ENCODE assay signal across 2 cellular contexts in the genomic region with DNA sequence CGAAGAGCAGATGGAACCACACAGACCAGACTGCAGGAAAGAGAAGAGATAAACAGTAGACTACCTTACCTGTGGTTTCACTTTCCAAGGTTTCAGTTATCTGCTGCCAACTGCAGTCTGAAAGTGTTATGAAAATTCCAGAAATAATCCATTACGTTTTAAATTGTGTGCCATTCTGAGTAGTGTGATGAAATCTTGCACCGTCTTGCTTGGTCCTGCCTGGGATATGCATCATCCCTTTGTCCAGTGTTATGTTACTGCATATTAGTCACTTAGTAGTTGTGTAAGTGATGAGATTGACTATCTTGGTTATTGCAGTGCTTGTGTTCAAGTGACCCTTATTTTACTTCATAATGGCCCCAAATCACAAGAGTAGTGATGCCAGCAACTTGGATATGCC.
A peak's percentile ranks its signal among the peaks of the same experiment; 100 is the strongest.
TF ChIP-seq lines count a peak whose summit lies in the region.

No MANE protein-coding gene starts in this region.

TF ChIP-seq in A549, 52 proteins besides CTCF, POLR2A, EP300 and RAD21:
- TF ChIP-seq BCL3 (IDR thresholded peaks at IDR 0.05) (no peak), FOSB (CRISPR knock-in tag; IDR thresholded peaks at IDR 0.05) (no peak), POLR2AphosphoS2 (conservative IDR thresholded peaks at IDR 0.05; ENCODE audit: low read length) (no peak), CBX2 (IDR thresholded peaks at IDR 0.05; ENCODE audit: borderline replicate concordance, low read depth) (no peak), KDM5A (IDR thresholded peaks at IDR 0.05) (no peak), RCOR1 (IDR thresholded peaks at IDR 0.05; ENCODE audit: low read depth, low read length) (no peak), NFE2L2 (conservative IDR thresholded peaks at IDR 0.05; ENCODE audit: low read length) (no peak), CHD4 (IDR thresholded peaks at IDR 0.05; ENCODE audit: borderline replicate concordance) (no peak)
- TF ChIP-seq, protein P1, sequence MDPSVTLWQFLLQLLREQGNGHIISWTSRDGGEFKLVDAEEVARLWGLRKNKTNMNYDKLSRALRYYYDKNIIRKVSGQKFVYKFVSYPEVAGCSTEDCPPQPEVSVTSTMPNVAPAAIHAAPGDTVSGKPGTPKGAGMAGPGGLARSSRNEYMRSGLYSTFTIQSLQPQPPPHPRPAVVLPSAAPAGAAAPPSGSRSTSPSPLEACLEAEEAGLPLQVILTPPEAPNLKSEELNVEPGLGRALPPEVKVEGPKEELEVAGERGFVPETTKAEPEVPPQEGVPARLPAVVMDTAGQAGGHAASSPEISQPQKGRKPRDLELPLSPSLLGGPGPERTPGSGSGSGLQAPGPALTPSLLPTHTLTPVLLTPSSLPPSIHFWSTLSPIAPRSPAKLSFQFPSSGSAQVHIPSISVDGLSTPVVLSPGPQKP (IDR thresholded peaks at IDR 0.05; ENCODE audit: low read depth, low read length), result no peak

TF ChIP-seq in HEK293, 187 proteins besides CTCF, POLR2A, EP300 and RAD21 (continued from another document):
- 0 out of 2 replicates have a peak, but pooled peaks have one; percentile 13 for TF ChIP-seq BCL6B (tag by site-specific recombination; IDR thresholded peaks at IDR 0.05)
- TF ChIP-seq, protein P2, sequence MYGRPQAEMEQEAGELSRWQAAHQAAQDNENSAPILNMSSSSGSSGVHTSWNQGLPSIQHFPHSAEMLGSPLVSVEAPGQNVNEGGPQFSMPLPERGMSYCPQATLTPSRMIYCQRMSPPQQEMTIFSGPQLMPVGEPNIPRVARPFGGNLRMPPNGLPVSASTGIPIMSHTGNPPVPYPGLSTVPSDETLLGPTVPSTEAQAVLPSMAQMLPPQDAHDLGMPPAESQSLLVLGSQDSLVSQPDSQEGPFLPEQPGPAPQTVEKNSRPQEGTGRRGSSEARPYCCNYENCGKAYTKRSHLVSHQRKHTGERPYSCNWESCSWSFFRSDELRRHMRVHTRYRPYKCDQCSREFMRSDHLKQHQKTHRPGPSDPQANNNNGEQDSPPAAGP (tag by site-specific recombination; IDR thresholded peaks at IDR 0.05), result no peak
- TF ChIP-seq HOXA7 (CRISPR knock-in tag; IDR thresholded peaks at IDR 0.05; ENCODE audit: borderline replicate concordance), result no peak
- no peak for TF ChIP-seq SP7 (tag by site-specific recombination; IDR thresholded peaks at IDR 0.05)
- TF ChIP-seq ZNF211 (tag by site-specific recombination; IDR thresholded peaks at IDR 0.05; ENCODE audit: low read depth), result no peak
- no peak for TF ChIP-seq TRIM28 (IDR thresholded peaks at IDR 0.05; ENCODE audit: borderline replicate concordance, low read length)
- no peak; the same call in 1 of the 2 replicates for TF ChIP-seq ZNF558 (tag by site-specific recombination; IDR thresholded peaks at IDR 0.05)
- TF ChIP-seq, protein P3, sequence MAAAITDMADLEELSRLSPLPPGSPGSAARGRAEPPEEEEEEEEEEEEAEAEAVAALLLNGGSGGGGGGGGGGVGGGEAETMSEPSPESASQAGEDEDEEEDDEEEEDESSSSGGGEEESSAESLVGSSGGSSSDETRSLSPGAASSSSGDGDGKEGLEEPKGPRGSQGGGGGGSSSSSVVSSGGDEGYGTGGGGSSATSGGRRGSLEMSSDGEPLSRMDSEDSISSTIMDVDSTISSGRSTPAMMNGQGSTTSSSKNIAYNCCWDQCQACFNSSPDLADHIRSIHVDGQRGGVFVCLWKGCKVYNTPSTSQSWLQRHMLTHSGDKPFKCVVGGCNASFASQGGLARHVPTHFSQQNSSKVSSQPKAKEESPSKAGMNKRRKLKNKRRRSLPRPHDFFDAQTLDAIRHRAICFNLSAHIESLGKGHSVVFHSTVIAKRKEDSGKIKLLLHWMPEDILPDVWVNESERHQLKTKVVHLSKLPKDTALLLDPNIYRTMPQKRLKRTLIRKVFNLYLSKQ (tag by site-specific recombination; IDR thresholded peaks at IDR 0.05; ENCODE audit: borderline replicate concordance), result no peak
- TF ChIP-seq, protein P4, sequence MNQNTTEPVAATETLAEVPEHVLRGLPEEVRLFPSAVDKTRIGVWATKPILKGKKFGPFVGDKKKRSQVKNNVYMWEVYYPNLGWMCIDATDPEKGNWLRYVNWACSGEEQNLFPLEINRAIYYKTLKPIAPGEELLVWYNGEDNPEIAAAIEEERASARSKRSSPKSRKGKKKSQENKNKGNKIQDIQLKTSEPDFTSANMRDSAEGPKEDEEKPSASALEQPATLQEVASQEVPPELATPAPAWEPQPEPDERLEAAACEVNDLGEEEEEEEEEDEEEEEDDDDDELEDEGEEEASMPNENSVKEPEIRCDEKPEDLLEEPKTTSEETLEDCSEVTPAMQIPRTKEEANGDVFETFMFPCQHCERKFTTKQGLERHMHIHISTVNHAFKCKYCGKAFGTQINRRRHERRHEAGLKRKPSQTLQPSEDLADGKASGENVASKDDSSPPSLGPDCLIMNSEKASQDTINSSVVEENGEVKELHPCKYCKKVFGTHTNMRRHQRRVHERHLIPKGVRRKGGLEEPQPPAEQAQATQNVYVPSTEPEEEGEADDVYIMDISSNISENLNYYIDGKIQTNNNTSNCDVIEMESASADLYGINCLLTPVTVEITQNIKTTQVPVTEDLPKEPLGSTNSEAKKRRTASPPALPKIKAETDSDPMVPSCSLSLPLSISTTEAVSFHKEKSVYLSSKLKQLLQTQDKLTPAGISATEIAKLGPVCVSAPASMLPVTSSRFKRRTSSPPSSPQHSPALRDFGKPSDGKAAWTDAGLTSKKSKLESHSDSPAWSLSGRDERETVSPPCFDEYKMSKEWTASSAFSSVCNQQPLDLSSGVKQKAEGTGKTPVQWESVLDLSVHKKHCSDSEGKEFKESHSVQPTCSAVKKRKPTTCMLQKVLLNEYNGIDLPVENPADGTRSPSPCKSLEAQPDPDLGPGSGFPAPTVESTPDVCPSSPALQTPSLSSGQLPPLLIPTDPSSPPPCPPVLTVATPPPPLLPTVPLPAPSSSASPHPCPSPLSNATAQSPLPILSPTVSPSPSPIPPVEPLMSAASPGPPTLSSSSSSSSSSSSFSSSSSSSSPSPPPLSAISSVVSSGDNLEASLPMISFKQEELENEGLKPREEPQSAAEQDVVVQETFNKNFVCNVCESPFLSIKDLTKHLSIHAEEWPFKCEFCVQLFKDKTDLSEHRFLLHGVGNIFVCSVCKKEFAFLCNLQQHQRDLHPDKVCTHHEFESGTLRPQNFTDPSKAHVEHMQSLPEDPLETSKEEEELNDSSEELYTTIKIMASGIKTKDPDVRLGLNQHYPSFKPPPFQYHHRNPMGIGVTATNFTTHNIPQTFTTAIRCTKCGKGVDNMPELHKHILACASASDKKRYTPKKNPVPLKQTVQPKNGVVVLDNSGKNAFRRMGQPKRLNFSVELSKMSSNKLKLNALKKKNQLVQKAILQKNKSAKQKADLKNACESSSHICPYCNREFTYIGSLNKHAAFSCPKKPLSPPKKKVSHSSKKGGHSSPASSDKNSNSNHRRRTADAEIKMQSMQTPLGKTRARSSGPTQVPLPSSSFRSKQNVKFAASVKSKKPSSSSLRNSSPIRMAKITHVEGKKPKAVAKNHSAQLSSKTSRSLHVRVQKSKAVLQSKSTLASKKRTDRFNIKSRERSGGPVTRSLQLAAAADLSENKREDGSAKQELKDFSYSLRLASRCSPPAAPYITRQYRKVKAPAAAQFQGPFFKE (tag by site-specific recombination; IDR thresholded peaks at IDR 0.05; ENCODE audit: borderline replicate concordance), result no peak
- peak; percentile 77 for TF ChIP-seq ZEB2 (tag by site-specific recombination; IDR thresholded peaks at IDR 0.05)
- TF ChIP-seq ZNF639 (tag by site-specific recombination; IDR thresholded peaks at IDR 0.05), result no peak
- no peak for TF ChIP-seq ZNF776 (tag by site-specific recombination; IDR thresholded peaks at IDR 0.05; ENCODE audit: borderline replicate concordance)
- TF ChIP-seq, protein P5, sequence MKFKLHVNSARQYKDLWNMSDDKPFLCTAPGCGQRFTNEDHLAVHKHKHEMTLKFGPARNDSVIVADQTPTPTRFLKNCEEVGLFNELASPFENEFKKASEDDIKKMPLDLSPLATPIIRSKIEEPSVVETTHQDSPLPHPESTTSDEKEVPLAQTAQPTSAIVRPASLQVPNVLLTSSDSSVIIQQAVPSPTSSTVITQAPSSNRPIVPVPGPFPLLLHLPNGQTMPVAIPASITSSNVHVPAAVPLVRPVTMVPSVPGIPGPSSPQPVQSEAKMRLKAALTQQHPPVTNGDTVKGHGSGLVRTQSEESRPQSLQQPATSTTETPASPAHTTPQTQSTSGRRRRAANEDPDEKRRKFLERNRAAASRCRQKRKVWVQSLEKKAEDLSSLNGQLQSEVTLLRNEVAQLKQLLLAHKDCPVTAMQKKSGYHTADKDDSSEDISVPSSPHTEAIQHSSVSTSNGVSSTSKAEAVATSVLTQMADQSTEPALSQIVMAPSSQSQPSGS (tag by site-specific recombination; IDR thresholded peaks at IDR 0.05; ENCODE audit: low read depth), result 0 out of 2 replicates have a peak, but pooled peaks have one; percentile 25
- TF ChIP-seq BCL11B (tag by site-specific recombination; IDR thresholded peaks at IDR 0.05; ENCODE audit: low read depth), result no peak
- TF ChIP-seq ZSCAN4 (tag by site-specific recombination; IDR thresholded peaks at IDR 0.05), result peak; percentile 55; the same call in 1 of the 2 replicates
- no peak for TF ChIP-seq ZNF549 (tag by site-specific recombination; IDR thresholded peaks at IDR 0.05)
- TF ChIP-seq ZNF335 (tag by site-specific recombination; conservative IDR thresholded peaks at IDR 0.05), result peak; percentile 31
- peak; percentile 64; the same call in 1 of the 2 replicates for TF ChIP-seq ZNF660 (tag by site-specific recombination; IDR thresholded peaks at IDR 0.05)
- no peak for TF ChIP-seq ZIC2 (tag by site-specific recombination; IDR thresholded peaks at IDR 0.05)
- TF ChIP-seq, protein P6, sequence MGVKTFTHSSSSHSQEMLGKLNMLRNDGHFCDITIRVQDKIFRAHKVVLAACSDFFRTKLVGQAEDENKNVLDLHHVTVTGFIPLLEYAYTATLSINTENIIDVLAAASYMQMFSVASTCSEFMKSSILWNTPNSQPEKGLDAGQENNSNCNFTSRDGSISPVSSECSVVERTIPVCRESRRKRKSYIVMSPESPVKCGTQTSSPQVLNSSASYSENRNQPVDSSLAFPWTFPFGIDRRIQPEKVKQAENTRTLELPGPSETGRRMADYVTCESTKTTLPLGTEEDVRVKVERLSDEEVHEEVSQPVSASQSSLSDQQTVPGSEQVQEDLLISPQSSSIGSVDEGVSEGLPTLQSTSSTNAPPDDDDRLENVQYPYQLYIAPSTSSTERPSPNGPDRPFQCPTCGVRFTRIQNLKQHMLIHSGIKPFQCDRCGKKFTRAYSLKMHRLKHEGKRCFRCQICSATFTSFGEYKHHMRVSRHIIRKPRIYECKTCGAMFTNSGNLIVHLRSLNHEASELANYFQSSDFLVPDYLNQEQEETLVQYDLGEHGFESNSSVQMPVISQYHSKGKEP (tag by site-specific recombination; IDR thresholded peaks at IDR 0.05), result peak; percentile 26; the same call in 1 of the 2 replicates
